8 cellular contexts compared by ENCODE assay signal in genomic region chr4:77158487-77158861, GRCh38. TPM values are rescaled to one million over a fixed set of nuclear protein-coding genes. Genes with fewer than 3 reads are reported as not detected.
DNase-seq lines count a peak whose midpoint lies in the region; ATAC-seq and TF ChIP-seq lines count a peak whose summit lies in the region.

No MANE protein-coding gene starts in this region.

- BruUV-seq in HCT116 (replicated peaks; lab: Mats Ljungman, UMichigan): no TSS peak

- H2AFZ ChIP-seq in HCT116 (ENCODE audit: low read depth, low read length, poor library complexity, severe bottlenecking): peak overlapping the region; percentile 11

- no peak for TF ChIP-seq RAD21 in HCT116 (IDR thresholded peaks at IDR 0.05; ENCODE audit: low read depth)

- ATAC-seq in HCT116: no peak
- ATAC-seq in GM21717 (IDR thresholded peaks at IDR 0.05; ENCODE audit: unreplicated experiment): no peak
- no peak for ATAC-seq in HG02623 (IDR thresholded peaks at IDR 0.05; ENCODE audit: unreplicated experiment)

- no peaks in the 10 kb centered on the region for H4K20me1 ChIP-seq in HCT116 (ENCODE audit: insufficient read depth)

- H3K4me1 ChIP-seq in HCT116 (ENCODE audit: control insufficient read depth in 1 of 2, insufficient read depth in 2 of 2, low read length in 2 of 2) (peaks cover 11 to 16% of the 10 kb centered on the region in 2 experiments; a peak in 3 of 4 replicates), skeletal muscle tissue (ENCODE audit: control insufficient read depth in 3 of 3, insufficient read depth in 3 of 3, low read length in 3 of 3) (peaks cover 3 to 11% (median 10%) of the 10 kb centered on the region in 3 donors)

- H3K4me2 ChIP-seq in HCT116 (ENCODE audit: low read length): peak overlapping the region; percentile 84

- intact Hi-C loops in HCT116 (cut with micrococcal nuclease): no loop called here

- RAD21 ChIA-PET in HCT116 (lab: Charles Lee; ENCODE audit: low non-redundant PET in 1 of 2, low total read pairs in 2 of 2, uncharacterized antibody in 2 of 2, unreplicated experiment in 2 of 2): no interaction called here

- CTCF ChIA-PET in HCT116 (lab: Charles Lee): no interaction called here

- H3K27ac ChIP-seq in HCT116 (ENCODE audit: low read depth, low read length) (peak overlapping the region; percentile 83; the same call in 1 of the 2 replicates), skeletal muscle tissue (ENCODE audit: low read depth, low read length) (peak overlapping the region; percentile 93)

- no peak for DNase-seq in HCT116 (ENCODE audit: low read depth, low spot score)
- peak; percentile 9 for DNase-seq in activated CD4-positive, alpha-beta T cell treated with anti-CD3 and anti-CD28 coated beads, Interleukin-2, amount 50 U/mL, for 1 hour
- peak; percentile 29 for DNase-seq in fibroblast of the aortic adventitia (ENCODE audit: low read depth)
- DNase-seq in NCI-H2171 (lab: John Stamatoyannopoulos, UW): no peak
- no peak for DNase-seq in NCI-H2081 treated with DMSO at 0.1 percent for 48 hours (lab: John Stamatoyannopoulos, UW)

- TF ChIP-seq POLR2A in HCT116 (IDR thresholded peaks at IDR 0.05; ENCODE audit: borderline replicate concordance, extremely low read depth, insufficient read depth, insufficient read length): no peak

- TF ChIP-seq CTCF in HCT116 (IDR thresholded peaks at IDR 0.05 in 2 of 3, conservative IDR thresholded peaks at IDR 0.05 in 1 of 3; ENCODE audit: borderline replicate concordance in 1 of 3, insufficient read depth in 1 of 3, low read depth in 2 of 3, low read length in 2 of 3) (no peak), fibroblast of the aortic adventitia (IDR thresholded peaks at IDR 0.05; ENCODE audit: insufficient read depth, low read length) (no peak)

- H3K27me3 ChIP-seq in HCT116 (ENCODE audit: insufficient read depth, low read length) (no peaks in the 10 kb centered on the region), skeletal muscle tissue (ENCODE audit: control insufficient read depth in 3 of 3, insufficient read depth in 3 of 3, low read length in 3 of 3) (no peaks in the 10 kb centered on the region)

- no peaks in the 10 kb centered on the region for H3K9me3 ChIP-seq in HCT116 (ENCODE audit: control insufficient read depth in 1 of 2, insufficient read depth in 1 of 2, low read depth in 1 of 2, low read length in 2 of 2)
- no peaks in the 10 kb centered on the region for H3K9me3 ChIP-seq in skeletal muscle tissue (ENCODE audit: control insufficient read depth in 3 of 3, low read length in 3 of 3)

- H3K36me3 ChIP-seq in HCT116 (ENCODE audit: control insufficient read depth in 1 of 2, insufficient read depth in 2 of 2, low read length in 2 of 2) (peaks cover 0 to 28% of the 10 kb centered on the region in 2 experiments; a peak in 2 of 4 replicates), skeletal muscle tissue (ENCODE audit: control insufficient read depth in 3 of 3, insufficient read depth in 3 of 3, low read length in 3 of 3) (peaks cover 2 to 23% (median 16%) of the 10 kb centered on the region in 3 donors)

- POLR2A ChIA-PET in HCT116 (lab: Charles Lee): no interaction called here

- H3K79me2 ChIP-seq in HCT116 (ENCODE audit: insufficient read depth, low read length): no peaks in the 10 kb centered on the region

- H3K9ac ChIP-seq in HCT116 (ENCODE audit: low read length) (peak overlapping the region; percentile 63), skeletal muscle tissue (ENCODE audit: low read depth in 1 of 3, low read length in 3 of 3) (peak overlapping the region; percentile 83 to 90 (median 88))

- H3K9me2 ChIP-seq in HCT116 (ENCODE audit: insufficient read depth): no peaks in the 10 kb centered on the region

- H3K4me3 ChIP-seq in HCT116 (replicated peaks in 1 of 2; ENCODE audit: low read depth in 1 of 2, low read length in 2 of 2) (peak overlapping the region; percentile 77 to 90), fibroblast of the aortic adventitia (ENCODE audit: low read depth, low read length) (peak overlapping the region; percentile 97), skeletal muscle tissue (ENCODE audit: low read length in 3 of 3) (peak overlapping the region; percentile 90 to 94 (median 90))

TF ChIP-seq in HCT116, 20 proteins besides CTCF, POLR2A, EP300 and RAD21:
- TF ChIP-seq SRF (IDR thresholded peaks at IDR 0.05; ENCODE audit: low read depth): no peak
- TF ChIP-seq, protein P1, sequence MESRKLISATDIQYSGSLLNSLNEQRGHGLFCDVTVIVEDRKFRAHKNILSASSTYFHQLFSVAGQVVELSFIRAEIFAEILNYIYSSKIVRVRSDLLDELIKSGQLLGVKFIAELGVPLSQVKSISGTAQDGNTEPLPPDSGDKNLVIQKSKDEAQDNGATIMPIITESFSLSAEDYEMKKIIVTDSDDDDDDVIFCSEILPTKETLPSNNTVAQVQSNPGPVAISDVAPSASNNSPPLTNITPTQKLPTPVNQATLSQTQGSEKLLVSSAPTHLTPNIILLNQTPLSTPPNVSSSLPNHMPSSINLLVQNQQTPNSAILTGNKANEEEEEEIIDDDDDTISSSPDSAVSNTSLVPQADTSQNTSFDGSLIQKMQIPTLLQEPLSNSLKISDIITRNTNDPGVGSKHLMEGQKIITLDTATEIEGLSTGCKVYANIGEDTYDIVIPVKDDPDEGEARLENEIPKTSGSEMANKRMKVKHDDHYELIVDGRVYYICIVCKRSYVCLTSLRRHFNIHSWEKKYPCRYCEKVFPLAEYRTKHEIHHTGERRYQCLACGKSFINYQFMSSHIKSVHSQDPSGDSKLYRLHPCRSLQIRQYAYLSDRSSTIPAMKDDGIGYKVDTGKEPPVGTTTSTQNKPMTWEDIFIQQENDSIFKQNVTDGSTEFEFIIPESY (IDR thresholded peaks at IDR 0.05; ENCODE audit: extremely low read depth, insufficient replicate concordance, low read length): no peak
- no peak for TF ChIP-seq EGR1 (IDR thresholded peaks at IDR 0.05; ENCODE audit: low read depth)
- TF ChIP-seq POLR2AphosphoS5 (IDR thresholded peaks at IDR 0.05; ENCODE audit: low read depth, low read length): no peak
- TF ChIP-seq MAX (IDR thresholded peaks at IDR 0.05): no peak
- no peak for TF ChIP-seq EZH2 (IDR thresholded peaks at IDR 0.05)
- no peak for TF ChIP-seq SP1 (IDR thresholded peaks at IDR 0.05; ENCODE audit: low read depth)
- TF ChIP-seq FOSL1 (IDR thresholded peaks at IDR 0.05; ENCODE audit: low read depth): no peak
- TF ChIP-seq ZFX (IDR thresholded peaks at IDR 0.05): no peak
- TF ChIP-seq ATF3 (IDR thresholded peaks at IDR 0.05): no peak
- no peak for TF ChIP-seq ZNF274 (IDR thresholded peaks at IDR 0.05; ENCODE audit: low read depth, low read length)
- TF ChIP-seq YY1 (IDR thresholded peaks at IDR 0.05; ENCODE audit: extremely low read depth, insufficient replicate concordance, low read depth, low read length): no peak
- TF ChIP-seq ELF1 (IDR thresholded peaks at IDR 0.05; ENCODE audit: borderline replicate concordance, low read depth): no peak
- no peak for TF ChIP-seq CBX3 (IDR thresholded peaks at IDR 0.05; ENCODE audit: low read depth)
- no peak for TF ChIP-seq JUND (IDR thresholded peaks at IDR 0.05)
- no peak for TF ChIP-seq CEBPB (IDR thresholded peaks at IDR 0.05; ENCODE audit: low read depth)
- TF ChIP-seq TCF7L2 (IDR thresholded peaks at IDR 0.05; ENCODE audit: borderline replicate concordance, extremely low read depth, insufficient read depth, insufficient read length): no peak
- TF ChIP-seq, protein P2, sequence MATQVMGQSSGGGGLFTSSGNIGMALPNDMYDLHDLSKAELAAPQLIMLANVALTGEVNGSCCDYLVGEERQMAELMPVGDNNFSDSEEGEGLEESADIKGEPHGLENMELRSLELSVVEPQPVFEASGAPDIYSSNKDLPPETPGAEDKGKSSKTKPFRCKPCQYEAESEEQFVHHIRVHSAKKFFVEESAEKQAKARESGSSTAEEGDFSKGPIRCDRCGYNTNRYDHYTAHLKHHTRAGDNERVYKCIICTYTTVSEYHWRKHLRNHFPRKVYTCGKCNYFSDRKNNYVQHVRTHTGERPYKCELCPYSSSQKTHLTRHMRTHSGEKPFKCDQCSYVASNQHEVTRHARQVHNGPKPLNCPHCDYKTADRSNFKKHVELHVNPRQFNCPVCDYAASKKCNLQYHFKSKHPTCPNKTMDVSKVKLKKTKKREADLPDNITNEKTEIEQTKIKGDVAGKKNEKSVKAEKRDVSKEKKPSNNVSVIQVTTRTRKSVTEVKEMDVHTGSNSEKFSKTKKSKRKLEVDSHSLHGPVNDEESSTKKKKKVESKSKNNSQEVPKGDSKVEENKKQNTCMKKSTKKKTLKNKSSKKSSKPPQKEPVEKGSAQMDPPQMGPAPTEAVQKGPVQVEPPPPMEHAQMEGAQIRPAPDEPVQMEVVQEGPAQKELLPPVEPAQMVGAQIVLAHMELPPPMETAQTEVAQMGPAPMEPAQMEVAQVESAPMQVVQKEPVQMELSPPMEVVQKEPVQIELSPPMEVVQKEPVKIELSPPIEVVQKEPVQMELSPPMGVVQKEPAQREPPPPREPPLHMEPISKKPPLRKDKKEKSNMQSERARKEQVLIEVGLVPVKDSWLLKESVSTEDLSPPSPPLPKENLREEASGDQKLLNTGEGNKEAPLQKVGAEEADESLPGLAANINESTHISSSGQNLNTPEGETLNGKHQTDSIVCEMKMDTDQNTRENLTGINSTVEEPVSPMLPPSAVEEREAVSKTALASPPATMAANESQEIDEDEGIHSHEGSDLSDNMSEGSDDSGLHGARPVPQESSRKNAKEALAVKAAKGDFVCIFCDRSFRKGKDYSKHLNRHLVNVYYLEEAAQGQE (IDR thresholded peaks at IDR 0.05; ENCODE audit: low read depth): no peak
- no peak for TF ChIP-seq EZH2phosphoT487 (IDR thresholded peaks at IDR 0.05; ENCODE audit: borderline replicate concordance)
- TF ChIP-seq SIN3A (IDR thresholded peaks at IDR 0.05; ENCODE audit: low read depth): no peak

RNA-seq across cellular contexts. Expression of gene CCNG2, which starts 1.5 kb away (rescaled TPM):
- total RNA-seq in HCT116 (2021; ENCODE audit: unreplicated experiment): 34.1 TPM
- 17.1 and 22.9 TPM in 2 replicates for polyA plus RNA-seq in HCT116 (2012)
- total RNA-seq in fibroblast of the aortic adventitia (ENCODE audit: low replicate concordance): 22.8 and 63.8 TPM in 2 replicates
- total RNA-seq in skeletal muscle tissue: 52.7 TPM

Comparison
In these comparisons a context has a peak if more than half of its experiments do, and no peak if none do; other contexts are left out.
1. DNase-seq: peak in activated CD4-positive, alpha-beta T cell treated with anti-CD3 and anti-CD28 coated beads, Interleukin-2, amount 50 U/mL, for 1 hour (single experiment) and fibroblast of the aortic adventitia (single experiment); none in HCT116 (single experiment), NCI-H2171 (single experiment) and NCI-H2081 treated with DMSO at 0.1 percent for 48 hours (single experiment).
2. Peak in every context shown above with its lines, with median percentiles within 50 percentile points of each other: H3K4me3 ChIP-seq.